Comparison of ENCODE assay signal across 2 cellular contexts in the genomic region with DNA sequence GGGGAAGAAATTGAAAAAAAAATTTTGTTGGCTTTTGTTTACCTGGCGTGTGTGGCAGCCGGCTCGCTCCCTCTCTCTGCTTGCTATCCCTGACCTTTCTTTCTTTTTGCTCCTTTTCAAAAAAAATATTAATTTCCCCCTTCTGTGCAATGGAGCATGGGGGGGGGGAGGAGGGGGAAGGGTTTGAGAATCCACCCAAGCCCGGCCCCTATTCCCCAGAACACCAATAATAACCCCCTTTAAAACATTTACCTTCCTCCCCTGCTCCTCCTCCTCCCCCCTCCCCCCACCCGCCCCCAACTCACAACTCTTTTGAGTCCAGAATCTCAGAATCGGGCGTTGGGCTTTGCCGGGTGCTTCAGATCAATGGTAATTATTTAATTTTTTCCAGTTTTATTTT.
TF ChIP-seq lines count a peak whose summit lies in the region.

No MANE protein-coding gene starts in this region.

TF ChIP-seq in IMR-90, 13 proteins besides CTCF, POLR2A, EP300 and RAD21:
- TF ChIP-seq BHLHE40 (IDR thresholded peaks at IDR 0.05; ENCODE audit: low read depth, low read length) (no peak), CEBPB (IDR thresholded peaks at IDR 0.05; ENCODE audit: low read depth, low read length) (no peak), RFX5 (IDR thresholded peaks at IDR 0.05; ENCODE audit: low read depth, low read length) (no peak), RCOR1 (IDR thresholded peaks at IDR 0.05; ENCODE audit: insufficient replicate concordance, low read length) (no peak), ELK1 (IDR thresholded peaks at IDR 0.05; ENCODE audit: borderline replicate concordance, low read depth, low read length) (no peak), CHD1 (IDR thresholded peaks at IDR 0.05; ENCODE audit: low read depth, low read length) (no peak), NFE2L2 (IDR thresholded peaks at IDR 0.05; ENCODE audit: low read depth, low read length) (no peak), SMC3 (IDR thresholded peaks at IDR 0.05; ENCODE audit: low read depth, low read length) (no peak), FOS (IDR thresholded peaks at IDR 0.05; ENCODE audit: low read depth, low read length) (no peak), MAFK (IDR thresholded peaks at IDR 0.05; ENCODE audit: low read depth, low read length) (no peak), MXI1 (IDR thresholded peaks at IDR 0.05; ENCODE audit: borderline replicate concordance, low read depth, low read length) (no peak), MAZ (IDR thresholded peaks at IDR 0.05; ENCODE audit: borderline replicate concordance, low read depth, low read length) (no peak)
- TF ChIP-seq, protein P1, sequence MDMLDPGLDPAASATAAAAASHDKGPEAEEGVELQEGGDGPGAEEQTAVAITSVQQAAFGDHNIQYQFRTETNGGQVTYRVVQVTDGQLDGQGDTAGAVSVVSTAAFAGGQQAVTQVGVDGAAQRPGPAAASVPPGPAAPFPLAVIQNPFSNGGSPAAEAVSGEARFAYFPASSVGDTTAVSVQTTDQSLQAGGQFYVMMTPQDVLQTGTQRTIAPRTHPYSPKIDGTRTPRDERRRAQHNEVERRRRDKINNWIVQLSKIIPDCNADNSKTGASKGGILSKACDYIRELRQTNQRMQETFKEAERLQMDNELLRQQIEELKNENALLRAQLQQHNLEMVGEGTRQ (IDR thresholded peaks at IDR 0.05; ENCODE audit: low read depth, low read length): no peak

TF ChIP-seq in K562, 482 proteins besides CTCF, POLR2A, EP300 and RAD21:
- TF ChIP-seq TGIF2 (CRISPR knock-in tag; IDR thresholded peaks at IDR 0.05) (no peak), MYNN (IDR thresholded peaks at IDR 0.05) (no peak), MYNN (CRISPR knock-in tag; IDR thresholded peaks at IDR 0.05) (no peak), SREBF2 (CRISPR knock-in tag; IDR thresholded peaks at IDR 0.05) (no peak), SMAD2 (IDR thresholded peaks at IDR 0.05; ENCODE audit: low read depth, low read length) (no peak), ZNF57 (CRISPR knock-in tag; IDR thresholded peaks at IDR 0.05) (no peak), STAG1 (CRISPR knock-in tag; IDR thresholded peaks at IDR 0.05; ENCODE audit: borderline replicate concordance) (no peak), ZC3H11A (IDR thresholded peaks at IDR 0.05; ENCODE audit: low read depth, low read length) (no peak), PHF8 (IDR thresholded peaks at IDR 0.05; ENCODE audit: borderline replicate concordance, low read length) (no peak), PHF20 (IDR thresholded peaks at IDR 0.05; ENCODE audit: partially characterized antibody) (no peak), SRSF7 (optimal IDR thresholded peaks at IDR 0.05; ENCODE audit: low read depth, low read length) (no peak), U2AF2 (optimal IDR thresholded peaks at IDR 0.05; ENCODE audit: low read depth, low read length) (no peak), ZNF717 (CRISPR knock-in tag; IDR thresholded peaks at IDR 0.05) (no peak)
- TF ChIP-seq, protein P2, sequence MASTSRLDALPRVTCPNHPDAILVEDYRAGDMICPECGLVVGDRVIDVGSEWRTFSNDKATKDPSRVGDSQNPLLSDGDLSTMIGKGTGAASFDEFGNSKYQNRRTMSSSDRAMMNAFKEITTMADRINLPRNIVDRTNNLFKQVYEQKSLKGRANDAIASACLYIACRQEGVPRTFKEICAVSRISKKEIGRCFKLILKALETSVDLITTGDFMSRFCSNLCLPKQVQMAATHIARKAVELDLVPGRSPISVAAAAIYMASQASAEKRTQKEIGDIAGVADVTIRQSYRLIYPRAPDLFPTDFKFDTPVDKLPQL (IDR thresholded peaks at IDR 0.05; ENCODE audit: extremely low read depth, insufficient read length): no peak
